Comparison of ENCODE assay signal across 8 cellular contexts in genomic region chr22:20266667-20267440, GRCh38. TPM values are rescaled to one million over a fixed set of nuclear protein-coding genes. Genes with fewer than 3 reads are reported as not detected.
DNase-seq lines count a peak whose midpoint lies in the region; ATAC-seq, FAIRE-seq and TF ChIP-seq lines count a peak whose summit lies in the region.
"Not testable (repeated sequence)": the region's sequence is repeated elsewhere in the genome, so short reads cannot be mapped to it uniquely, and the experiment has no call there.

No MANE protein-coding gene starts in this region.

- H2AFZ ChIP-seq in Loucy (ENCODE audit: low read length); astrocyte (ENCODE audit: low read depth, low read length): not testable (repeated sequence)

- intact Hi-C loops in Caco-2 (cut with micrococcal nuclease; ENCODE audit: unreplicated experiment); right lobe of liver (cut with DNase I); pancreas (cut with DNase I); vagina (cut with DNase I): not testable (repeated sequence)
- intact Hi-C loops in activated CD4-positive, alpha-beta T cell treated with anti-CD3 and anti-CD28 coated beads, Interleukin-2, amount 10 ng/mL, durations not matched to agents 24 days and 14 days (cut with micrococcal nuclease), result loop anchor here (5.0 kb wide), 1 partner anchor 110 kb away; no protein-coding TSS in a partner anchor

- not testable (repeated sequence) for FAIRE-seq in astrocyte (lab: Jason Lieb, UNC); pancreas (lab: Jason Lieb, UNC)

- H3K9me3 Mint-ChIP-seq in Caco-2 (ENCODE audit: unreplicated experiment); activated CD4-positive, alpha-beta T cell treated with anti-CD3 and anti-CD28 coated beads, Interleukin-2, amount 10 ng/mL, durations not matched to agents 24 days and 14 days; astrocyte (ENCODE audit: unreplicated experiment): not testable (repeated sequence)

- H3K27ac ChIP-seq in astrocyte (ENCODE audit: low read depth, low read length); right lobe of liver; pancreas; vagina: not testable (repeated sequence)

- H3K4me1 ChIP-seq in Caco-2; astrocyte (ENCODE audit: insufficient read depth, low read length); pancreas: not testable (repeated sequence)
- H3K4me1 ChIP-seq in Loucy (ENCODE audit: insufficient read depth, low read length, poor library complexity, severe bottlenecking), result peaks cover 11% of the 10 kb centered on the region
- H3K4me1 ChIP-seq in right lobe of liver, result peaks cover 0 to 15% (median 3%) of the 10 kb centered on the region in 4 donors
- peaks cover 11% of the 10 kb centered on the region for H3K4me1 ChIP-seq in vagina

- not testable (repeated sequence) for H3K9me3 ChIP-seq in Caco-2; Loucy (ENCODE audit: insufficient read depth, low read depth, low read length); astrocyte (ENCODE audit: insufficient read depth, low read depth, low read length); right lobe of liver; pancreas; vagina

- not testable (repeated sequence) for H3K36me3 ChIP-seq in Caco-2 (ENCODE audit: control insufficient read depth, insufficient read depth, low read length); Loucy (ENCODE audit: insufficient read depth, low read length); astrocyte (ENCODE audit: insufficient read depth, low read length); right lobe of liver; pancreas; vagina

- H3K4me1 Mint-ChIP-seq in Caco-2 (ENCODE audit: low read depth, unreplicated experiment); activated CD4-positive, alpha-beta T cell treated with anti-CD3 and anti-CD28 coated beads, Interleukin-2, amount 10 ng/mL, durations not matched to agents 24 days and 14 days; astrocyte (ENCODE audit: low read depth, unreplicated experiment): not testable (repeated sequence)

- H4K20me1 ChIP-seq in Loucy (ENCODE audit: insufficient read depth, low read length, poor library complexity, severe bottlenecking), result peaks cover 20% of the 10 kb centered on the region
- H4K20me1 ChIP-seq in astrocyte (ENCODE audit: insufficient read depth, low read length), result not testable (repeated sequence)

- not testable (repeated sequence) for DNase-seq in Caco-2; astrocyte (ENCODE audit: low read depth); right lobe of liver; pancreas; vagina (ENCODE audit: extremely low spot score in 2 of 2)
- DNase-seq in activated CD4-positive, alpha-beta T cell treated with anti-CD3 and anti-CD28 coated beads, Interleukin-2, amount 10 ng/mL, durations not matched to agents 24 days and 14 days, result peak; percentile 64

- WGBS in right lobe of liver (ENCODE audit: insufficient coverage, low coverage, low lambda C conversion rate, missing lambda C conversion rate), result no CpG with 5 or more reads among the region's 33 CpGs
- 62 to 65% methylated on average over 28 to 33 of the region's 33 CpGs for WGBS in pancreas, 2 donors

- H3K9me2 ChIP-seq in Loucy (replicated peaks; ENCODE audit: low read depth, low read length), result not testable (repeated sequence)

- H3F3A ChIP-seq in Loucy (ENCODE audit: low read depth), result not testable (repeated sequence)

- not testable (repeated sequence) for H3K27ac Mint-ChIP-seq in Caco-2 (ENCODE audit: unreplicated experiment); activated CD4-positive, alpha-beta T cell treated with anti-CD3 and anti-CD28 coated beads, Interleukin-2, amount 10 ng/mL, durations not matched to agents 24 days and 14 days; astrocyte (ENCODE audit: unreplicated experiment)

- H3K4me3 ChIP-seq in Caco-2 (ENCODE audit: low read depth, low read length) (peak overlapping the region; percentile 53), Loucy (ENCODE audit: low read length, poor library complexity, severe bottlenecking) (peak overlapping the region; percentile 84), right lobe of liver (peak overlapping the region; percentile 48 to 60 (median 53)), pancreas (peak overlapping the region in 3 of 4 donors; percentile 42 to 57 (median 50)), vagina (peak overlapping the region; percentile 48 to 68)
- H3K4me3 ChIP-seq in astrocyte (ENCODE audit: insufficient read depth, low read depth, low read length), result not testable (repeated sequence)

- CTCF ChIA-PET in Caco-2 (lab: Charles Lee), result not testable (repeated sequence)

- peaks cover 45% of the 10 kb centered on the region; the same call in 1 of the 2 replicates for H3K79me2 ChIP-seq in Loucy (ENCODE audit: insufficient read depth, low read length)
- H3K79me2 ChIP-seq in astrocyte (ENCODE audit: insufficient read depth, low read length), result not testable (repeated sequence)

- not testable (repeated sequence) for TF ChIP-seq CTCF in Caco-2 (IDR thresholded peaks at IDR 0.05; ENCODE audit: insufficient read depth in 1 of 2, low read depth in 1 of 2, low read length in 1 of 2, severe bottlenecking in 1 of 2, unreplicated experiment in 1 of 2); Loucy (conservative IDR thresholded peaks at IDR 0.05; ENCODE audit: low read length); astrocyte (IDR thresholded peaks at IDR 0.05; ENCODE audit: insufficient read depth, low read depth, low read length); right lobe of liver (IDR thresholded peaks at IDR 0.05); pancreas (IDR thresholded peaks at IDR 0.05); vagina (IDR thresholded peaks at IDR 0.05)

- H3K27me3 Mint-ChIP-seq in Caco-2 (ENCODE audit: insufficient read depth, unreplicated experiment); activated CD4-positive, alpha-beta T cell treated with anti-CD3 and anti-CD28 coated beads, Interleukin-2, amount 10 ng/mL, durations not matched to agents 24 days and 14 days: not testable (repeated sequence)
- H3K27me3 Mint-ChIP-seq in astrocyte (ENCODE audit: low read depth, unreplicated experiment), result peaks cover 23% of the 10 kb centered on the region

- peak overlapping the region; percentile 61 for H3K4me3 Mint-ChIP-seq in Caco-2 (ENCODE audit: unreplicated experiment)
- H3K4me3 Mint-ChIP-seq in activated CD4-positive, alpha-beta T cell treated with anti-CD3 and anti-CD28 coated beads, Interleukin-2, amount 10 ng/mL, durations not matched to agents 24 days and 14 days, result peak overlapping the region; percentile 42
- H3K4me3 Mint-ChIP-seq in astrocyte (ENCODE audit: unreplicated experiment), result peak overlapping the region; percentile 57

- not testable (repeated sequence) for BruUV-seq in Caco-2 (replicated peaks; lab: Mats Ljungman, UMichigan)

- H3K9ac ChIP-seq in Loucy (ENCODE audit: low read depth, low read length, poor library complexity, severe bottlenecking), result peak overlapping the region; percentile 73
- H3K9ac ChIP-seq in astrocyte (ENCODE audit: low read length), result not testable (repeated sequence)

- H3K4me2 ChIP-seq in Loucy (ENCODE audit: low read depth, low read length, poor library complexity, severe bottlenecking) (peak overlapping the region; percentile 85), astrocyte (ENCODE audit: low read length) (peak overlapping the region; percentile 82)

- H3K27me3 ChIP-seq in Caco-2 (replicated peaks; ENCODE audit: control insufficient read depth, insufficient read depth, low read length); Loucy (ENCODE audit: insufficient read depth, low read length, poor library complexity, severe bottlenecking); astrocyte (ENCODE audit: insufficient read depth, low read length); right lobe of liver; pancreas; vagina: not testable (repeated sequence)

- not testable (repeated sequence) for H3K36me3 Mint-ChIP-seq in Caco-2 (ENCODE audit: insufficient read depth, unreplicated experiment); activated CD4-positive, alpha-beta T cell treated with anti-CD3 and anti-CD28 coated beads, Interleukin-2, amount 10 ng/mL, durations not matched to agents 24 days and 14 days (ENCODE audit: low read depth); astrocyte (ENCODE audit: low read depth, unreplicated experiment)

- POLR2A ChIA-PET in Caco-2 (lab: Charles Lee), result not testable (repeated sequence)

- not testable (repeated sequence) for TF ChIP-seq POLR2A in right lobe of liver (IDR thresholded peaks at IDR 0.05); vagina (IDR thresholded peaks at IDR 0.05)

- peak; percentile 5 for ATAC-seq in esophagus mucosa
- ATAC-seq in right lobe of liver, pancreas: not testable (repeated sequence)

RNA-seq across cellular contexts. Expression of gene RTN4R, which starts 1.3 kb away (rescaled TPM):
- 10.7 and 11.1 TPM in 2 replicates for total RNA-seq in Caco-2 (2022)
- total RNA-seq in activated CD4-positive, alpha-beta T cell treated with anti-CD3 and anti-CD28 coated beads, Interleukin-2, amount 10 ng/mL, durations not matched to agents 24 days and 14 days, result 1.6 and 1.7 TPM in 2 replicates
- total RNA-seq in astrocyte, result 1.9 and 2.9 TPM in 2 replicates
- 3.9 TPM for total RNA-seq in esophagus mucosa
- total RNA-seq in right lobe of liver, result 10 to 100 TPM in 2 of 6 experiments, 1 to 10 TPM in 4; 3.0 to 12.4 (median 8.5) TPM
- total RNA-seq in pancreas, result 1 to 10 TPM in 5 of 6 donors, under 1 TPM in 1; 0.88 to 7.4 (median 1.9) TPM
- 1 to 10 TPM; 1.7 TPM for polyA plus RNA-seq in pancreas
- 4.2 TPM for total RNA-seq in vagina

RNA-seq across cellular contexts. Expression of gene DGCR6L, which starts 53.0 kb away (rescaled TPM):
- total RNA-seq in Caco-2 (2022) (30.9 and 37.4 TPM in 2 replicates), astrocyte (33.3 and 33.7 TPM in 2 replicates), esophagus mucosa (34.8 TPM), right lobe of liver (10 to 100 TPM; 32.6 to 79.9 (median 50.9) TPM), pancreas (10 to 100 TPM; 17.2 to 23.5 (median 21.6) TPM), vagina (39.8 TPM)
- 37.2 TPM in 2 replicates for total RNA-seq in activated CD4-positive, alpha-beta T cell treated with anti-CD3 and anti-CD28 coated beads, Interleukin-2, amount 10 ng/mL, durations not matched to agents 24 days and 14 days
- polyA plus RNA-seq in pancreas, result 10 to 100 TPM; 49.2 to 53.4 TPM
